Comparison of ENCODE assay signal across 20 cellular contexts in the genomic region with DNA sequence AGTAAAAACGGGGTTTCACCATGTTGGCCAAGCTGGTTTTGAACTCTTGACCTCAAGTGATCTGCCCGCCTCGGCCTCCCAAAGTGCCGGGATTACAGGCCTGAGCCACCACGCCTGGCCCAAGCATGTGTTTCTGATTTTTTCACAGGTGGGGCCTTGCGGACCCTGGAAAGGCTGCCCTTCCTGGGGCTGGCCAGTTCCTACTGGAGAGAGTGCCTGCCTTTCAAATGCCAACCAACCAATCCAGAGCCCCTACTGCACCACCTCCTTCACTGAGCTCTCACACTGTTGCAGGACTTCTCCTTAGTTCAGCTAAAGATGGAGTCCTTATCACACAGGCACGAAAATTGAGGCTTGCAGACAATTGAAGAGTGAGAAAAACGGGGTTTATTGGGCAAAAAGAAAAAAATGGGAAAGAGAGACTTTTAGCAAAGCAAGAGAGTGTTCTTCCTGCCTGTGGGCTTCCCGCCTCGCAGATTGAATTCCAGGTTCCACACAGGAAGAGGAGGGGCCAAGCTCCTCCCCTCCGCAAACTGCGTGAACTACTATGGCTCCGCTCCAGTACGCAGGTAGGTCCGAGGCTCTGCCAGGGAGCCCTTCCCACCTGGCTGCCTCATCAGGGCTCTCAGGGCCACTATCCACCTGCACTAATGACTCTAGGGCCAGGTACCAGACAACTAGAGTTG.
"Had no signal": no experiment of that assay in that cellular context is flagged by ENCODE, and none has a peak within 500 bp of the region (broad histone marks: within the 10 kb centered on the region; RNA-seq: fewer than 3 reads in every experiment).

No MANE protein-coding gene starts in this region.

- H3K27me3 ChIP-seq: dorsolateral prefrontal cortex, stomach, uterus had no signal

- H3K27ac Mint-ChIP-seq: activated naive CD4-positive, alpha-beta T cell treated with anti-CD3 and anti-CD28 coated beads, Interleukin-2, amount 50 U/mL, for 24 hours; activated T-helper 2 cell treated with anti-CD3 and anti-CD28 coated beads, Interferon-gamma antibody, Interleukin-2, Interleukin-4, amounts not matched to agents 10 μg/mL and 5 μg/mL and 100 μg/mL, durations not matched to agents 14 hours and 24 hours and 36 hours had no signal

- H3K4me1 Mint-ChIP-seq: activated naive CD4-positive, alpha-beta T cell treated with anti-CD3 and anti-CD28 coated beads, Interleukin-2, amount 50 U/mL, for 24 hours; immature natural killer cell had no signal

- H3K9me3 ChIP-seq: lower lobe of right lung, prostate gland, stomach, uterus had no signal

- DNase-seq: activated CD4-positive, alpha-beta T cell treated with anti-CD3 and anti-CD28 coated beads, Interleukin-2, amount 50 U/mL, for 1 hour; activated T-cell treated with anti-CD3 and anti-CD28 coated beads for 4 hours; amniotic stem cell; cerebellar nuclear complex; dorsolateral prefrontal cortex; immature natural killer cell; left cardiac atrium; lower lobe of right lung; naive thymus-derived CD4-positive, alpha-beta T cell; occipital lobe; stimulated activated CD4-positive, alpha-beta T cell treated with anti-CD3 and anti-CD28 coated beads, Interleukin-15, amount 100 ng/mL, for 24 hours; stimulated activated CD4-positive, alpha-beta T cell treated with anti-CD3 and anti-CD28 coated beads, Interleukin-4, amount 100 ng/mL, for 4 hours; stomach; T-helper 2 cell; uterus had no signal

- H3K4me1 ChIP-seq: lower lobe of right lung, prostate gland, stomach, uterus had no signal

- H3K4me3 Mint-ChIP-seq: activated naive CD4-positive, alpha-beta T cell treated with anti-CD3 and anti-CD28 coated beads, Interleukin-2, amount 50 U/mL, for 24 hours; brain; immature natural killer cell; naive thymus-derived CD4-positive, alpha-beta T cell had no signal

- H3K36me3 Mint-ChIP-seq: activated naive CD4-positive, alpha-beta T cell treated with anti-CD3 and anti-CD28 coated beads, Interleukin-2, amount 50 U/mL, for 24 hours; brain; immature natural killer cell had no signal

- ATAC-seq: esophagus mucosa; naive thymus-derived CD4-positive, alpha-beta T cell had no signal

- H3K27ac ChIP-seq: dorsolateral prefrontal cortex, lower lobe of right lung, prostate gland, stomach, uterus had no signal

- H3K36me3 ChIP-seq: lower lobe of right lung, prostate gland, stomach, uterus had no signal

- H3K4me3 ChIP-seq: dorsolateral prefrontal cortex, lower lobe of right lung, prostate gland, stomach, uterus had no signal

- H3K9me3 Mint-ChIP-seq: activated naive CD4-positive, alpha-beta T cell treated with anti-CD3 and anti-CD28 coated beads, Interleukin-2, amount 50 U/mL, for 24 hours; activated T-helper 2 cell treated with anti-CD3 and anti-CD28 coated beads, Interferon-gamma antibody, Interleukin-2, Interleukin-4, amounts not matched to agents 10 μg/mL and 5 μg/mL and 100 μg/mL, durations not matched to agents 14 hours and 24 hours and 36 hours; brain; immature natural killer cell; naive thymus-derived CD4-positive, alpha-beta T cell had no signal
